Comparison of ENCODE assay signal across 24 cellular contexts in the genomic region with DNA sequence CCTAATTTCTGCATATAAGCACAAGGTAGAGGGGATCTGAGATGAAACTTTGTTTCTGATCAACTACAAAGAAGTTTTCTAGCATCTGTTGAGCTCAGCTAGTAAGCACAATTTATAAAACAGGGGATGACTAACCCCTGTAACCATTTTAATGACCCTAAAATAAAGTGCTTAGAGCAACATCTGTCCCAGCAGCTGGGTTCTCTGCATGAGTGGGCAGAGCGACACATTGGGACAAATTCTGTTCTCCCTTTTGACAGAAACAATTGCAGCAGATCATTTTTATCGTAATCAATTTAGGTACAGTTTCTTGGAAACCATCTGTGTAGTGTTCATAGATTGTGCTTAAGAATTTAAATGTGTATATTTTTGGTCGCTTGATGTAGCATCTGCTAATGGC.
"Had no signal": no experiment of that assay in that cellular context is flagged by ENCODE, and none has a peak within 500 bp of the region (broad histone marks: within the 10 kb centered on the region; RNA-seq: fewer than 3 reads in every experiment).

No MANE protein-coding gene starts in this region.

- FAIRE-seq: TTC549 had no signal

- H3K27me3 Mint-ChIP-seq: activated CD4-positive, alpha-beta memory T cell treated with anti-CD3 and anti-CD28 coated beads, Interleukin-2, amount 10 ng/mL, durations not matched to agents 7 days and 5 days; activated naive CD8-positive, alpha-beta T cell treated with anti-CD3 and anti-CD28 coated beads, Interleukin-2, amount 50 U/mL, for 24 hours; activated T-cell treated with anti-CD3 and anti-CD28 coated beads, Interleukin-2, amount 50 U/mL, for 24 hours; central memory CD8-positive, alpha-beta T cell; stimulated activated naive CD8-positive, alpha-beta T cell treated with anti-CD3 and anti-CD28 coated beads, Interleukin-15, Interleukin-2, amounts not matched to agents 100 ng/mL and 50 ng/mL, for 24 hours had no signal

- H3K9me3 ChIP-seq: colonic mucosa, tibial nerve, uterus had no signal

- ATAC-seq: activated naive CD8-positive, alpha-beta T cell treated with anti-CD3 and anti-CD28 coated beads, Interleukin-2, amount 50 U/mL, for 24 hours; foreskin keratinocyte had no signal

- H3K4me3 Mint-ChIP-seq: activated CD4-positive, alpha-beta memory T cell treated with anti-CD3 and anti-CD28 coated beads, Interleukin-2, amount 10 ng/mL, durations not matched to agents 7 days and 5 days; activated naive CD8-positive, alpha-beta T cell treated with anti-CD3 and anti-CD28 coated beads, Interleukin-2, amount 50 U/mL, for 24 hours; activated T-cell treated with anti-CD3 and anti-CD28 coated beads, Interleukin-2, amount 50 U/mL, for 24 hours; central memory CD8-positive, alpha-beta T cell; endodermal cell; nephron; stimulated activated naive CD8-positive, alpha-beta T cell treated with anti-CD3 and anti-CD28 coated beads, Interleukin-15, Interleukin-2, amounts not matched to agents 100 ng/mL and 50 ng/mL, for 24 hours; T-helper 2 cell treated with Interferon-gamma antibody and Interleukin-4, amounts not matched to agents 5 μg/mL and 100 μg/mL, for 36 hours had no signal

- H3K4me1 Mint-ChIP-seq: central memory CD8-positive, alpha-beta T cell; nephron had no signal

- DNase-seq: activated CD4-positive, alpha-beta memory T cell treated with anti-CD3 and anti-CD28 coated beads, Interleukin-2, amount 10 ng/mL, durations not matched to agents 7 days and 5 days; activated CD4-positive, alpha-beta T cell treated with anti-CD3 and anti-CD28 coated beads for 4 hours; activated naive CD4-positive, alpha-beta T cell treated with Interleukin-2 at 50 U/mL for 16 hours; activated naive CD8-positive, alpha-beta T cell treated with anti-CD3 and anti-CD28 coated beads, Interleukin-2, amount 50 U/mL, for 24 hours; activated T-cell treated with anti-CD3 and anti-CD28 coated beads, Interleukin-2, amount 50 U/mL, for 24 hours; anterior cingulate cortex; brain microvascular endothelial cell; colonic mucosa; endodermal cell; foreskin keratinocyte; hippocampal formation; islet precursor cell; nucleus accumbens; stimulated activated CD4-positive, alpha-beta T cell treated with anti-CD3 and anti-CD28 coated beads, Interleukin-2, amount 100 ng/mL, for 48 hours; uterus had no signal

- H3K36me3 ChIP-seq: brain microvascular endothelial cell, colonic mucosa, tibial nerve, uterus had no signal

- H3K4me1 ChIP-seq: colonic mucosa, foreskin keratinocyte, tibial nerve, uterus had no signal

- H3K27ac ChIP-seq: brain microvascular endothelial cell, colonic mucosa, epithelial cell of prostate, foreskin keratinocyte, tibial nerve, uterus had no signal

- H3K27me3 ChIP-seq: brain microvascular endothelial cell, colonic mucosa, foreskin keratinocyte, tibial nerve, uterus had no signal

- H3K4me3 ChIP-seq: colonic mucosa, lung, tibial nerve, uterus had no signal

- H3K9me3 Mint-ChIP-seq: activated T-cell treated with anti-CD3 and anti-CD28 coated beads, Interleukin-2, amount 50 U/mL, for 24 hours; central memory CD8-positive, alpha-beta T cell; endodermal cell; nephron; stimulated activated naive CD8-positive, alpha-beta T cell treated with anti-CD3 and anti-CD28 coated beads, Interleukin-15, Interleukin-2, amounts not matched to agents 100 ng/mL and 50 ng/mL, for 24 hours had no signal

- H3K27ac Mint-ChIP-seq: activated CD4-positive, alpha-beta memory T cell treated with anti-CD3 and anti-CD28 coated beads, Interleukin-2, amount 10 ng/mL, durations not matched to agents 7 days and 5 days; activated naive CD8-positive, alpha-beta T cell treated with anti-CD3 and anti-CD28 coated beads, Interleukin-2, amount 50 U/mL, for 24 hours; activated T-cell treated with anti-CD3 and anti-CD28 coated beads, Interleukin-2, amount 50 U/mL, for 24 hours; activated T-helper 2 cell treated with anti-CD3 and anti-CD28 coated beads, Interferon-gamma antibody, Interleukin-2, Interleukin-4, amounts not matched to agents 10 μg/mL and 5 μg/mL and 100 μg/mL, durations not matched to agents 14 hours and 24 hours and 36 hours; endodermal cell; nephron; stimulated activated naive CD8-positive, alpha-beta T cell treated with anti-CD3 and anti-CD28 coated beads, Interleukin-15, Interleukin-2, amounts not matched to agents 100 ng/mL and 50 ng/mL, for 24 hours; T-helper 2 cell treated with Interferon-gamma antibody and Interleukin-4, amounts not matched to agents 5 μg/mL and 100 μg/mL, for 36 hours had no signal
